In the genomic region with DNA sequence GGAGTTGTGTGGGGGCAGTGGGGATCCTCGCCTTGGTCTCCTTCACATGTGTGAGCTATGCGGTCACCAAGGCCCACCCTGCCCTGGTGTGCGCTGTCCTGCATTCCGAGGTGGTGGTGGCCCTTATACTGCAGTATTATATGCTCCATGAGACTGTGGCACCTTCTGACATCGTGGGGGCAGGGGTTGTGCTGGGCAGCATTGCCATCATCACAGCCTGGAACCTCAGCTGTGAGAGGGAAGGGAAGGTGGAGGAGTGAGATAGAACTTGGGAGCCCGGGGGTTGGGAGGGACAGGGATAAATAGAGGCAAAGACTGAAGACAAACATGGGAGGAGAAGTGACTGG, we compare ENCODE assay signal across 9 cellular contexts. TPM values are rescaled to one million over a fixed set of nuclear protein-coding genes. Genes with fewer than 3 reads are reported as not detected.
DNase-seq lines count a peak whose midpoint lies in the region; ATAC-seq and TF ChIP-seq lines count a peak whose summit lies in the region.
"Not testable (repeated sequence)": the region's sequence is repeated elsewhere in the genome, so short reads cannot be mapped to it uniquely, and the experiment has no call there.
"Had no signal": no experiment of that assay in that cellular context is flagged by ENCODE, and none has a peak within 500 bp of the region (broad histone marks: within the 10 kb centered on the region; RNA-seq: fewer than 3 reads in every experiment).

No MANE protein-coding gene starts in this region.

- H2AFZ ChIP-seq in KMS-11 (ENCODE audit: low read depth): not testable (repeated sequence)

- not testable (repeated sequence) for TF ChIP-seq POLR2A in esophagus muscularis mucosa (IDR thresholded peaks at IDR 0.05; ENCODE audit: low read depth); ovary (IDR thresholded peaks at IDR 0.05); testis (IDR thresholded peaks at IDR 0.05)

- H3K4me2 ChIP-seq in KMS-11: not testable (repeated sequence)

- POLR2A ChIA-PET in CD4-positive, alpha-beta T cell (lab: Charles Lee): interaction anchor here (2.2 to 6.6 kb wide), 8 partner anchors 27 to 205 kb away, joined by 9 to 156 read pairs (median 28); a partner anchor contains a TSS
- POLR2A ChIA-PET in activated B cell treated with CpG ODN at 0.5 μM for 24 hours (lab: Charles Lee): interaction anchor here (1.3 to 5.0 kb wide), 10 partner anchors 42 to 447 kb away, joined by 4 to 87 read pairs (median 20); a partner anchor contains a TSS

- not testable (repeated sequence) for H3K9me3 ChIP-seq in CD4-positive, alpha-beta T cell (ENCODE audit: control insufficient read depth, low read length); esophagus muscularis mucosa; lower lobe of right lung; ovary; testis

- WGBS in esophagus muscularis mucosa: 77% methylated on average over 4 of the region's 6 CpGs
- WGBS in ovary, 3 donors: 61 to 73% (median 72%) methylated on average over 6 of the region's 6 CpGs
- WGBS in testis, 2 donors: 50 to 51% methylated on average over 4 to 6 of the region's 6 CpGs

- H3K9me3 Mint-ChIP-seq in CD4-positive, alpha-beta T cell; activated B cell treated with CpG ODN at 0.5 μM for 24 hours: not testable (repeated sequence)

- not testable (repeated sequence) for H3K4me3 ChIP-seq in KMS-11 (IDR thresholded peaks at IDR 0.05; ENCODE audit: insufficient read depth, low read depth, low read length)
- H3K4me3 ChIP-seq in astrocyte of the spinal cord (ENCODE audit: low read depth, low read length) (peak overlapping the region; percentile 81), esophagus muscularis mucosa (peak overlapping the region; percentile 52 to 92 (median 70)), lower lobe of right lung (peak overlapping the region; percentile 77), ovary (peak overlapping the region; percentile 67), testis (peak overlapping the region; percentile 71 to 78)

- H3K27me3 ChIP-seq in CD4-positive, alpha-beta T cell (ENCODE audit: control insufficient read depth, insufficient read depth, low read length); KMS-11 (ENCODE audit: insufficient read depth, low read depth); esophagus muscularis mucosa; lower lobe of right lung (ENCODE audit: low read depth); ovary; testis: not testable (repeated sequence)

- intact Hi-C loops in CD4-positive, alpha-beta T cell (cut with DNase I, micrococcal nuclease): loop anchor here (5.0 to 10.0 kb wide), 4 partner anchors 175 to 672 kb away; a partner anchor contains a TSS
- intact Hi-C loops in activated B cell treated with CpG ODN at 0.5 μM for 24 hours (cut with micrococcal nuclease): loop anchor here (5.0 kb wide), 1 partner anchor 230 kb away; a partner anchor contains a TSS
- intact Hi-C loops in esophagus muscularis mucosa (cut with DNase I); lower lobe of right lung (cut with DNase I); testis (cut with DNase I; ENCODE audit: low total_unique reads): not testable (repeated sequence)
- intact Hi-C loops in ovary (cut with DNase I): loop anchor here in 1 of 4 donors (10.0 kb wide), 1 partner anchor 202 kb away; a partner anchor contains a TSS

- in situ Hi-C loops in astrocyte of the spinal cord (cut with HindIII; ENCODE audit: low sequenced_read_pairs): not testable (repeated sequence)

- not testable (repeated sequence) for H3K27me3 Mint-ChIP-seq in CD4-positive, alpha-beta T cell; activated B cell treated with CpG ODN at 0.5 μM for 24 hours

- CTCF ChIA-PET in CD4-positive, alpha-beta T cell (lab: Charles Lee): interaction anchor here (6.2 kb wide), 1 partner anchor 45 kb away, joined by 61 read pairs; no protein-coding TSS in a partner anchor
- CTCF ChIA-PET in activated B cell treated with CpG ODN at 0.5 μM for 24 hours (lab: Charles Lee): not testable (repeated sequence)

- peaks cover 72% of the 10 kb centered on the region for H3K4me1 Mint-ChIP-seq in CD4-positive, alpha-beta T cell (ENCODE audit: low read depth)
- H3K4me1 Mint-ChIP-seq in activated B cell treated with CpG ODN at 0.5 μM for 24 hours: peaks cover 71% of the 10 kb centered on the region

- peak overlapping the region; percentile 94 for H3K4me3 Mint-ChIP-seq in CD4-positive, alpha-beta T cell
- H3K4me3 Mint-ChIP-seq in activated B cell treated with CpG ODN at 0.5 μM for 24 hours: peak overlapping the region; percentile 98

- not testable (repeated sequence) for H3K36me3 ChIP-seq in KMS-11 (ENCODE audit: insufficient read depth); esophagus muscularis mucosa; lower lobe of right lung; ovary; testis (ENCODE audit: low read depth, missing control alignments)

- TF ChIP-seq CTCF in CD4-positive, alpha-beta T cell (IDR thresholded peaks at IDR 0.05); KMS-11 (conservative IDR thresholded peaks at IDR 0.05; ENCODE audit: low read depth, low read length); activated B cell treated with CpG ODN at 0.5 μM for 24 hours (IDR thresholded peaks at IDR 0.05); astrocyte of the spinal cord (IDR thresholded peaks at IDR 0.05; ENCODE audit: low read depth, low read length); esophagus muscularis mucosa (IDR thresholded peaks at IDR 0.05); lower lobe of right lung (IDR thresholded peaks at IDR 0.05); ovary (IDR thresholded peaks at IDR 0.05); testis (IDR thresholded peaks at IDR 0.05): not testable (repeated sequence)

- H3K36me3 Mint-ChIP-seq in CD4-positive, alpha-beta T cell (ENCODE audit: low read depth): peaks cover 48% of the 10 kb centered on the region
- H3K36me3 Mint-ChIP-seq in activated B cell treated with CpG ODN at 0.5 μM for 24 hours (ENCODE audit: low read depth): peaks cover 34% of the 10 kb centered on the region

- not testable (repeated sequence) for ATAC-seq in CD4-positive, alpha-beta T cell (ENCODE audit: poor library complexity); activated B cell treated with CpG ODN at 0.5 μM for 24 hours (ENCODE audit: low read depth); lower lobe of right lung

- H3K79me2 ChIP-seq in KMS-11 (ENCODE audit: insufficient read depth, low read depth): peaks cover 18% of the 10 kb centered on the region

- H3K27ac Mint-ChIP-seq in CD4-positive, alpha-beta T cell: peak overlapping the region; percentile 99
- peak overlapping the region; percentile 100 for H3K27ac Mint-ChIP-seq in activated B cell treated with CpG ODN at 0.5 μM for 24 hours

- H4K20me1 ChIP-seq in KMS-11 (ENCODE audit: insufficient read depth): not testable (repeated sequence)

- not testable (repeated sequence) for H3K4me1 ChIP-seq in KMS-11 (ENCODE audit: low read depth, poor library complexity, severe bottlenecking)
- peaks cover 59 to 75% (median 73%) of the 10 kb centered on the region in 4 donors for H3K4me1 ChIP-seq in esophagus muscularis mucosa
- peaks cover 48% of the 10 kb centered on the region for H3K4me1 ChIP-seq in lower lobe of right lung
- H3K4me1 ChIP-seq in ovary (ENCODE audit: insufficient read depth): peaks cover 11% of the 10 kb centered on the region
- H3K4me1 ChIP-seq in testis: peaks cover 29% of the 10 kb centered on the region

- H3K27ac ChIP-seq in CD4-positive, alpha-beta T cell (ENCODE audit: low read depth, low read length): peak overlapping the region; percentile 99
- H3K27ac ChIP-seq in KMS-11: peak overlapping the region; percentile 97
- H3K27ac ChIP-seq in esophagus muscularis mucosa (replicated peaks in 1 of 4): peak overlapping the region; percentile 100
- H3K27ac ChIP-seq in lower lobe of right lung: peak overlapping the region; percentile 100
- peak overlapping the region; percentile 90 to 98 for H3K27ac ChIP-seq in ovary
- peak overlapping the region; percentile 98 to 99 for H3K27ac ChIP-seq in testis

- TF ChIP-seq EP300 in esophagus muscularis mucosa (IDR thresholded peaks at IDR 0.05); ovary (IDR thresholded peaks at IDR 0.05): not testable (repeated sequence)

- DNase-seq in CD4-positive, alpha-beta T cell; activated B cell treated with CpG ODN at 0.5 μM for 24 hours; astrocyte of the spinal cord (ENCODE audit: low read depth, low spot score); esophagus muscularis mucosa (ENCODE audit: extremely low spot score); lower lobe of right lung; ovary; testis: not testable (repeated sequence)

- peak overlapping the region; percentile 97; the same call in 1 of the 2 replicates for H3K9ac ChIP-seq in KMS-11

RNA-seq across cellular contexts. Expression of a gene that starts 1.5 kb away (rescaled TPM):
- total RNA-seq in CD4-positive, alpha-beta T cell: 100 to 1,000 TPM; 491 to 501 TPM
- total RNA-seq in activated B cell treated with CpG ODN at 0.5 μM for 24 hours: 148 and 162 TPM in 2 replicates
- total RNA-seq in esophagus muscularis mucosa: 10 to 100 TPM; 29.5 to 66.4 (median 46.9) TPM
- total RNA-seq in lower lobe of right lung: 101 TPM
- total RNA-seq in ovary: 100 to 1,000 TPM in 2 of 7 donors, 10 to 100 TPM in 5; 39.5 to 110 (median 88.2) TPM
- polyA plus RNA-seq in ovary: 10 to 100 TPM; 26.7 to 74.5 TPM
- 100 to 1,000 TPM; 359 to 391 TPM for total RNA-seq in testis
- 175 TPM for polyA plus RNA-seq in testis (ENCODE audit: insufficient read depth, low read depth, low replicate concordance)

RNA-seq across cellular contexts. Expression of a gene that starts 1.5 kb away (rescaled TPM):
- under 1 TPM in 1 of 2 experiments, not detected in 1; 0.17 TPM for total RNA-seq in CD4-positive, alpha-beta T cell
- total RNA-seq in activated B cell treated with CpG ODN at 0.5 μM for 24 hours: not detected in 2 replicates
- not detected for total RNA-seq in esophagus muscularis mucosa
- total RNA-seq in lower lobe of right lung: not detected
- total RNA-seq in ovary: not detected
- not detected for polyA plus RNA-seq in ovary
- 1 to 10 TPM; 1.8 to 3.9 TPM for total RNA-seq in testis
- polyA plus RNA-seq in testis (ENCODE audit: insufficient read depth, low read depth, low replicate concordance): 3.9 TPM
- total RNA-seq: M059J had no signal

RNA-seq across cellular contexts. Expression of a gene that starts 3.3 kb away (rescaled TPM):
- total RNA-seq in CD4-positive, alpha-beta T cell: 10 to 100 TPM; 55.1 to 55.6 TPM
- 28.8 and 30.5 TPM in 2 replicates for total RNA-seq in activated B cell treated with CpG ODN at 0.5 μM for 24 hours
- total RNA-seq in esophagus muscularis mucosa: 100 to 1,000 TPM in 2 of 4 donors, 10 to 100 TPM in 2; 57.5 to 113 (median 87.7) TPM
- 79.0 TPM for total RNA-seq in lower lobe of right lung
- 100 to 1,000 TPM in 3 of 7 donors, 10 to 100 TPM in 4; 39.3 to 123 (median 85.5) TPM for total RNA-seq in ovary
- polyA plus RNA-seq in ovary: 10 to 100 TPM; 53.8 to 84.5 TPM
- total RNA-seq in testis: 10 to 100 TPM; 34.0 to 43.4 TPM
- 39.5 TPM for polyA plus RNA-seq in testis (ENCODE audit: insufficient read depth, low read depth, low replicate concordance)

RNA-seq across cellular contexts. Expression of a gene that starts 37.9 kb away (rescaled TPM):
- total RNA-seq in CD4-positive, alpha-beta T cell: 1 to 10 TPM; 1.6 to 2.2 TPM
- total RNA-seq in activated B cell treated with CpG ODN at 0.5 μM for 24 hours (5.9 and 6.0 TPM in 2 replicates), esophagus muscularis mucosa (10 to 100 TPM in 1 of 4 donors, 1 to 10 TPM in 3; 5.0 to 12.8 (median 8.1) TPM), lower lobe of right lung (8.4 TPM), ovary (10 to 100 TPM in 2 of 7 donors, 1 to 10 TPM in 5; 3.2 to 13.5 (median 7.6) TPM), testis (1 to 10 TPM; 6.2 to 7.4 TPM)
- polyA plus RNA-seq in ovary (1 to 10 TPM; 5.9 to 7.8 TPM), testis (ENCODE audit: insufficient read depth, low read depth, low replicate concordance) (6.9 TPM)

RNA-seq across cellular contexts. Expression of a gene that starts 43.4 kb away (rescaled TPM):
- 1 to 10 TPM; 1.5 to 1.7 TPM for total RNA-seq in CD4-positive, alpha-beta T cell
- total RNA-seq in activated B cell treated with CpG ODN at 0.5 μM for 24 hours: 1.3 and 2.8 TPM in 2 replicates
- total RNA-seq in esophagus muscularis mucosa: 1 to 10 TPM in 2 of 4 donors, under 1 TPM in 1, not detected in 1; 0.50 to 1.9 (median 1.3) TPM
- total RNA-seq in lower lobe of right lung: 1.2 TPM
- total RNA-seq in ovary: 1 to 10 TPM in 2 of 7 donors, under 1 TPM in 5; 0.10 to 4.2 (median 0.61) TPM
- polyA plus RNA-seq in ovary: 1 to 10 TPM in 1 of 2 donors, under 1 TPM in 1; 0.25 to 5.1 TPM
- total RNA-seq in testis: 1 to 10 TPM; 3.2 to 4.2 TPM
- polyA plus RNA-seq in testis (ENCODE audit: insufficient read depth, low read depth, low replicate concordance): 4.6 TPM
